Comparison of ENCODE assay signal across 1 cellular context in genomic region chr5:150309101-150309897, GRCh38.
TF ChIP-seq lines count a peak whose summit lies in the region.

No MANE protein-coding gene starts in this region.

TF ChIP-seq in SK-N-SH, 30 proteins besides CTCF, POLR2A, EP300 and RAD21 (continued from another document):
- no peak for TF ChIP-seq MEF2A (IDR thresholded peaks at IDR 0.05; ENCODE audit: borderline replicate concordance, low read depth)
- TF ChIP-seq USF2 (IDR thresholded peaks at IDR 0.05; ENCODE audit: borderline replicate concordance, low read depth, low read length): no peak
- TF ChIP-seq SIN3A (IDR thresholded peaks at IDR 0.05; ENCODE audit: borderline replicate concordance, low read depth, low read length): no peak
- TF ChIP-seq GATA2 (CRISPR knock-in tag; IDR thresholded peaks at IDR 0.05): no peak
- TF ChIP-seq IRF3 (IDR thresholded peaks at IDR 0.05; ENCODE audit: low read depth, low read length): no peak
- no peak for TF ChIP-seq REST (IDR thresholded peaks at IDR 0.05; ENCODE audit: low read depth, low read length)
- TF ChIP-seq ELF1 (IDR thresholded peaks at IDR 0.05): no peak
- TF ChIP-seq NFIC (IDR thresholded peaks at IDR 0.05; ENCODE audit: borderline replicate concordance): no peak
- no peak for TF ChIP-seq RXRA (IDR thresholded peaks at IDR 0.05; ENCODE audit: borderline replicate concordance, low read depth)
- TF ChIP-seq TEAD4 (IDR thresholded peaks at IDR 0.05; ENCODE audit: borderline replicate concordance, insufficient read depth): no peak
- TF ChIP-seq JUND (IDR thresholded peaks at IDR 0.05): no peak
TF ChIP-seq in SK-N-SH: peak in this region for 0.
